In genomic region chr10:43396928-43397624, GRCh38 we compare ENCODE assay signal across 8 cellular contexts. TPM values are rescaled to one million over a fixed set of nuclear protein-coding genes. Genes with fewer than 3 reads are reported as not detected.
DNase-seq lines count a peak whose midpoint lies in the region; ATAC-seq and TF ChIP-seq lines count a peak whose summit lies in the region.

No MANE protein-coding gene starts in this region.

- peak overlapping the region; percentile 75 for H3K4me3 ChIP-seq in RWPE2 (ENCODE audit: severe bottlenecking)
- H3K4me3 ChIP-seq in neural progenitor cell: peak overlapping the region; percentile 66

- H3K4me1 Mint-ChIP-seq in neural progenitor cell: peaks cover 56% of the 10 kb centered on the region

- no peak overlapping the region for H3K9ac ChIP-seq in neural progenitor cell

- peaks cover 33% of the 10 kb centered on the region for H3K36me3 Mint-ChIP-seq in neural progenitor cell

- H3K79me2 ChIP-seq in neural progenitor cell (ENCODE audit: low read depth): peaks cover 99% of the 10 kb centered on the region

- TF ChIP-seq CTCF in RWPE2 (IDR thresholded peaks at IDR 0.05; ENCODE audit: poor library complexity, severe bottlenecking) (no peak), foreskin keratinocyte (conservative IDR thresholded peaks at IDR 0.05) (no peak), neural progenitor cell (IDR thresholded peaks at IDR 0.05) (no peak)

- H3K4me1 ChIP-seq in RWPE2 (ENCODE audit: insufficient read depth, poor library complexity, severe bottlenecking) (peaks cover 31% of the 10 kb centered on the region), foreskin keratinocyte (peaks cover 8% of the 10 kb centered on the region), neural progenitor cell (peaks cover 44% of the 10 kb centered on the region)

- peak overlapping the region; percentile 91 for H3K4me3 Mint-ChIP-seq in neural progenitor cell

- peak overlapping the region; percentile 9 for H2AFZ ChIP-seq in neural progenitor cell (replicated peaks)

- H3K4me2 ChIP-seq in neural progenitor cell: peak overlapping the region; percentile 87

- H3K27me3 ChIP-seq in RWPE2 (ENCODE audit: insufficient read depth, poor library complexity, severe bottlenecking) (no peaks in the 10 kb centered on the region), foreskin keratinocyte (no peaks in the 10 kb centered on the region), neural progenitor cell (no peaks in the 10 kb centered on the region)

- no peaks in the 10 kb centered on the region for H3K9me3 ChIP-seq in RWPE2 (ENCODE audit: severe bottlenecking)
- no peaks in the 10 kb centered on the region for H3K9me3 ChIP-seq in neural progenitor cell (ENCODE audit: low read depth)

- H3K36me3 ChIP-seq in RWPE2 (ENCODE audit: low read depth) (peaks cover 78% of the 10 kb centered on the region), neural progenitor cell (peaks cover 19% of the 10 kb centered on the region)

- peaks cover 90% of the 10 kb centered on the region for H4K20me1 ChIP-seq in neural progenitor cell (ENCODE audit: low read depth)

- DNase-seq in DMS53 (lab: John Stamatoyannopoulos, UW): peak; percentile 98
- peak; percentile 74 for DNase-seq in HuH-7 (ENCODE audit: low spot score)
- peak; percentile 93 for DNase-seq in RWPE2 (ENCODE audit: low spot score)
- DNase-seq in activated gamma-delta T cell treated with anti-CD3 and anti-CD28 coated beads, Interleukin-2, amount 50 U/mL, for 16 hours (ENCODE audit: low read depth): peak; percentile 59
- peak in 1 of 2 donors; percentile 69 for DNase-seq in foreskin keratinocyte
- peak; percentile 90 for DNase-seq in neural progenitor cell (ENCODE audit: low spot score)

- ATAC-seq in GM21529 (IDR thresholded peaks at IDR 0.05; ENCODE audit: unreplicated experiment) (peak; percentile 80), RWPE2 (ENCODE audit: low read depth) (peak; percentile 76), foreskin keratinocyte (peak; percentile 64)

- no peaks in the 10 kb centered on the region for H3K9me3 Mint-ChIP-seq in neural progenitor cell

- peak overlapping the region; percentile 91 for H3K27ac ChIP-seq in RWPE2 (ENCODE audit: poor library complexity, severe bottlenecking)
- peak overlapping the region; percentile 26 for H3K27ac ChIP-seq in foreskin keratinocyte
- peak overlapping the region; percentile 91 for H3K27ac ChIP-seq in neural progenitor cell
- H3K27ac ChIP-seq in temporal lobe (ENCODE audit: low read depth, low read length): peak overlapping the region; percentile 82

- H3F3A ChIP-seq in neural progenitor cell (ENCODE audit: low read depth): peaks cover 73% of the 10 kb centered on the region

- H3K27me3 Mint-ChIP-seq in neural progenitor cell (ENCODE audit: insufficient read depth, low read depth): peaks cover 6% of the 10 kb centered on the region

- peak overlapping the region; percentile 97 for H3K27ac Mint-ChIP-seq in neural progenitor cell

RNA-seq across cellular contexts. Expression of gene HNRNPF, which starts 11.9 kb away (rescaled TPM):
- total RNA-seq in foreskin keratinocyte: 267 and 292 TPM in 2 replicates
- polyA plus RNA-seq in foreskin keratinocyte: 155 and 182 TPM in 2 replicates
- 175 and 180 TPM in 2 replicates for total RNA-seq in neural progenitor cell (ENCODE audit: low replicate concordance)
- 63.4 TPM for total RNA-seq in temporal lobe

RNA-seq across cellular contexts. Expression of gene FXYD4, which starts 25.6 kb away (rescaled TPM):
- total RNA-seq in foreskin keratinocyte (not detected in 2 replicates), neural progenitor cell (ENCODE audit: low replicate concordance) (not detected in 2 replicates), temporal lobe (not detected)
- not detected in 2 replicates for polyA plus RNA-seq in foreskin keratinocyte

RNA-seq across cellular contexts. Expression of gene ZNF487, which starts 39.8 kb away (rescaled TPM):
- 2.7 and 3.0 TPM in 2 replicates for total RNA-seq in foreskin keratinocyte
- polyA plus RNA-seq in foreskin keratinocyte: 1.5 and 2.3 TPM in 2 replicates
- total RNA-seq in neural progenitor cell (ENCODE audit: low replicate concordance): 2.0 and 3.5 TPM in 2 replicates
- total RNA-seq in temporal lobe: 12.5 TPM

Comparison
In these comparisons a context has a peak if more than half of its experiments do, and no peak if none do; other contexts are left out.
1. H3K27ac ChIP-seq: peak in every context shown above with its lines; median percentile 91 in RWPE2; 91 in neural progenitor cell; 82 in temporal lobe; 26 in foreskin keratinocyte.